ENCODE assay signal across 1 cellular context in the genomic region with DNA sequence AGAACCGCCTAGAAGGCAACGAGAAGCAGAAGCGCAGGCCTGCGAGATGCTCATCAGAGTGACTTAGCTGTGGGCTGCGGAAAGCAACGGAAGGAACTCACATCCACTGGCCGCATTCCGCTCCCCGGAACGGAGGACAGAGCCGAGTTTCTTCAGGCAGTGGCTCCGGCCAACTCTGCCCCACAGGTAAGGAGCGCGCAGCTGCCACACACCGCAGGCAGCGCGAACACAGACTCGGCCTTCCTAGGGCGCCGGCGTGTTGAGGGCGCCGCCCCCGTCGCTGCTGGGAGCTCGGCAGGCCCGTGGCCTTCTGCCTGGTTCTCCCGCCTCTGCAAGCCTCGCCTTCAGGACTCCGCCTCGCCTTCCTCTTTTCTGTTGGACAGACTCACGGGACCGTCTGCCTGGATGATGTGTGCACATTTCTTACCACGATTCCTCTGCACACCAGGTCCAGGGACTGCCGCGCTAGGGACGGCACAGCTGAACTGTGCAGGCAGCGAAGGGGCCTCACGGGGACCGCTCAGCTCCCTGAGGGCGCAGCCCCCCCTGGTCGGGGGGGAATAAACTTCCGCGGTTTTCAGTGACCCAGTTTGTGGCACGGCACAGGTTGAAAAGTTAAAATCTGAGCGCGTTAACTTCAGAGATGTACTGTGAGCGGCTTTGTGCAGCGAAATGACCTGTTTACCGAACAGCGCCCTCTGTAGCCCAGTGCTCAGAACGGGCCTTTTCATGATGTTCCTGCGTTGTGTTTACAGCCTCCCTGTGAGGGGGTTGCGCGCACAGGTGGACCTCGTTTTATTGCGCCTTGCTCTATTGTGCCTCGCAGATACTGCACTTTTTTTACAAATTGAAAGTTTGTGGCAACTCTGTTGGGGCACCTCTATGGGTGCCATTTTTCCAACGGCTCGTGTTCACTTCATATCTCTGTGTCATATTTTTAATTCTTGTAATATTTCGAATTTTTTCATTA.
A peak's percentile ranks its signal among the peaks of the same experiment; 100 is the strongest.
TF ChIP-seq lines count a peak whose summit lies in the region.

No MANE protein-coding gene starts in this region.

TF ChIP-seq in HepG2, 621 proteins besides CTCF, POLR2A, EP300 and RAD21 (continued from another document and continues in another):
- TF ChIP-seq LBX2 (CRISPR knock-in tag; IDR thresholded peaks at IDR 0.05; ENCODE audit: borderline replicate concordance): peak; percentile 91; the same call in 1 of the 2 replicates
- TF ChIP-seq, protein P1, sequence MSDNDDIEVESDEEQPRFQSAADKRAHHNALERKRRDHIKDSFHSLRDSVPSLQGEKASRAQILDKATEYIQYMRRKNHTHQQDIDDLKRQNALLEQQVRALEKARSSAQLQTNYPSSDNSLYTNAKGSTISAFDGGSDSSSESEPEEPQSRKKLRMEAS (IDR thresholded peaks at IDR 0.05): peak; percentile 76
- TF ChIP-seq YY1 (IDR thresholded peaks at IDR 0.05; ENCODE audit: insufficient read depth, insufficient replicate concordance, low read depth, low read length): no peak
- TF ChIP-seq AGO1 (IDR thresholded peaks at IDR 0.05; ENCODE audit: low read depth, low read length, poor library complexity, severe bottlenecking): peak; percentile 46
- TF ChIP-seq MAFK (conservative IDR thresholded peaks at IDR 0.05 in 1 of 2, IDR thresholded peaks at IDR 0.05 in 1 of 2; ENCODE audit: low read length in 2 of 2): no peak
- no peak for TF ChIP-seq BATF2 (CRISPR knock-in tag; IDR thresholded peaks at IDR 0.05)
- TF ChIP-seq CENPT (CRISPR knock-in tag; IDR thresholded peaks at IDR 0.05; ENCODE audit: low read depth): no peak
- no peak for TF ChIP-seq GPN1 (CRISPR knock-in tag; IDR thresholded peaks at IDR 0.05; ENCODE audit: borderline replicate concordance)
- TF ChIP-seq GATAD1 (CRISPR knock-in tag; IDR thresholded peaks at IDR 0.05): peak; percentile 18
- TF ChIP-seq ZNF253 (CRISPR knock-in tag; IDR thresholded peaks at IDR 0.05; ENCODE audit: borderline replicate concordance): no peak
- no peak for TF ChIP-seq MATR3 (CRISPR knock-in tag; IDR thresholded peaks at IDR 0.05)
- no peak for TF ChIP-seq ZNF850 (CRISPR knock-in tag; conservative IDR thresholded peaks at IDR 0.05)
- TF ChIP-seq ZNF160 (CRISPR knock-in tag; IDR thresholded peaks at IDR 0.05): no peak
- TF ChIP-seq, protein P2, sequence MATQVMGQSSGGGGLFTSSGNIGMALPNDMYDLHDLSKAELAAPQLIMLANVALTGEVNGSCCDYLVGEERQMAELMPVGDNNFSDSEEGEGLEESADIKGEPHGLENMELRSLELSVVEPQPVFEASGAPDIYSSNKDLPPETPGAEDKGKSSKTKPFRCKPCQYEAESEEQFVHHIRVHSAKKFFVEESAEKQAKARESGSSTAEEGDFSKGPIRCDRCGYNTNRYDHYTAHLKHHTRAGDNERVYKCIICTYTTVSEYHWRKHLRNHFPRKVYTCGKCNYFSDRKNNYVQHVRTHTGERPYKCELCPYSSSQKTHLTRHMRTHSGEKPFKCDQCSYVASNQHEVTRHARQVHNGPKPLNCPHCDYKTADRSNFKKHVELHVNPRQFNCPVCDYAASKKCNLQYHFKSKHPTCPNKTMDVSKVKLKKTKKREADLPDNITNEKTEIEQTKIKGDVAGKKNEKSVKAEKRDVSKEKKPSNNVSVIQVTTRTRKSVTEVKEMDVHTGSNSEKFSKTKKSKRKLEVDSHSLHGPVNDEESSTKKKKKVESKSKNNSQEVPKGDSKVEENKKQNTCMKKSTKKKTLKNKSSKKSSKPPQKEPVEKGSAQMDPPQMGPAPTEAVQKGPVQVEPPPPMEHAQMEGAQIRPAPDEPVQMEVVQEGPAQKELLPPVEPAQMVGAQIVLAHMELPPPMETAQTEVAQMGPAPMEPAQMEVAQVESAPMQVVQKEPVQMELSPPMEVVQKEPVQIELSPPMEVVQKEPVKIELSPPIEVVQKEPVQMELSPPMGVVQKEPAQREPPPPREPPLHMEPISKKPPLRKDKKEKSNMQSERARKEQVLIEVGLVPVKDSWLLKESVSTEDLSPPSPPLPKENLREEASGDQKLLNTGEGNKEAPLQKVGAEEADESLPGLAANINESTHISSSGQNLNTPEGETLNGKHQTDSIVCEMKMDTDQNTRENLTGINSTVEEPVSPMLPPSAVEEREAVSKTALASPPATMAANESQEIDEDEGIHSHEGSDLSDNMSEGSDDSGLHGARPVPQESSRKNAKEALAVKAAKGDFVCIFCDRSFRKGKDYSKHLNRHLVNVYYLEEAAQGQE (IDR thresholded peaks at IDR 0.05; ENCODE audit: borderline replicate concordance in 1 of 2, low read depth in 1 of 2, low read length in 2 of 2): no peak
- no peak for TF ChIP-seq CEBPZ (IDR thresholded peaks at IDR 0.05; ENCODE audit: low read length)
- TF ChIP-seq RFX5 (IDR thresholded peaks at IDR 0.05; ENCODE audit: low read depth, low read length): no peak
- TF ChIP-seq ZNF550 (CRISPR knock-in tag; IDR thresholded peaks at IDR 0.05; ENCODE audit: borderline replicate concordance): no peak
- TF ChIP-seq SAP130 (CRISPR knock-in tag; IDR thresholded peaks at IDR 0.05; ENCODE audit: low read depth): peak; percentile 47; the same call in 1 of the 2 replicates
- TF ChIP-seq CHCHD3 (CRISPR knock-in tag; IDR thresholded peaks at IDR 0.05): no peak
- TF ChIP-seq BORCS8-MEF2B (CRISPR knock-in tag; IDR thresholded peaks at IDR 0.05): peak; percentile 88; the same call in 1 of the 2 replicates
- TF ChIP-seq KDM5A (IDR thresholded peaks at IDR 0.05; ENCODE audit: borderline replicate concordance, low read length): no peak; the same call in 1 of the 2 replicates
- no peak for TF ChIP-seq ZUFSP (CRISPR knock-in tag; IDR thresholded peaks at IDR 0.05; ENCODE audit: borderline replicate concordance)
- peak; percentile 45; the same call in 1 of the 2 replicates for TF ChIP-seq HIC2 (CRISPR knock-in tag; IDR thresholded peaks at IDR 0.05; ENCODE audit: low read depth)
- TF ChIP-seq AHDC1 (CRISPR knock-in tag; IDR thresholded peaks at IDR 0.05; ENCODE audit: borderline replicate concordance): 0 out of 2 replicates have a peak, but pooled peaks have one; percentile 14
- TF ChIP-seq, protein P3, sequence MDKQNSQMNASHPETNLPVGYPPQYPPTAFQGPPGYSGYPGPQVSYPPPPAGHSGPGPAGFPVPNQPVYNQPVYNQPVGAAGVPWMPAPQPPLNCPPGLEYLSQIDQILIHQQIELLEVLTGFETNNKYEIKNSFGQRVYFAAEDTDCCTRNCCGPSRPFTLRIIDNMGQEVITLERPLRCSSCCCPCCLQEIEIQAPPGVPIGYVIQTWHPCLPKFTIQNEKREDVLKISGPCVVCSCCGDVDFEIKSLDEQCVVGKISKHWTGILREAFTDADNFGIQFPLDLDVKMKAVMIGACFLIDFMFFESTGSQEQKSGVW (CRISPR knock-in tag; IDR thresholded peaks at IDR 0.05; ENCODE audit: borderline replicate concordance): no peak
- TF ChIP-seq GRHL1 (CRISPR knock-in tag; conservative IDR thresholded peaks at IDR 0.05): no peak
- no peak for TF ChIP-seq KAT7 (CRISPR knock-in tag; IDR thresholded peaks at IDR 0.05; ENCODE audit: borderline replicate concordance)
